In genomic region chr15:53197426-53197839, GRCh38 we compare ENCODE assay signal across 9 cellular contexts.
DNase-seq lines count a peak whose midpoint lies in the region; ATAC-seq and TF ChIP-seq lines count a peak whose summit lies in the region.
"Had no signal": no experiment of that assay in that cellular context is flagged by ENCODE, and none has a peak within 500 bp of the region (broad histone marks: within the 10 kb centered on the region; RNA-seq: fewer than 3 reads in every experiment).

No MANE protein-coding gene starts in this region.

- ATAC-seq in GM19035 (IDR thresholded peaks at IDR 0.05; ENCODE audit: unreplicated experiment) (peak; percentile 76), left ventricle myocardium superior (peak; percentile 54)

- peaks cover 0 to 10% (median 4%) of the 10 kb centered on the region in 3 donors for H3K27me3 ChIP-seq in sigmoid colon

- H3K4me3 ChIP-seq in sigmoid colon, result peak overlapping the region in 1 of 4 donors; percentile 20
- H3K4me3 ChIP-seq: skin epidermis had no signal

- WGBS in sigmoid colon, 2 donors, result 3 to 5% methylated on average over 23 of the region's 23 CpGs

- intact Hi-C loops in left ventricle myocardium superior (cut with micrococcal nuclease) (no loop called here), sigmoid colon (cut with DNase I) (loop anchor here (10.0 kb wide), 1 partner anchor 57 kb away; no protein-coding TSS in a partner anchor)

- no peak for TF ChIP-seq EP300 in sigmoid colon (IDR thresholded peaks at IDR 0.05)

- H3K4me1 ChIP-seq in sigmoid colon, result peaks cover 0 to 8% (median 0%) of the 10 kb centered on the region in 4 donors

- H3K36me3 ChIP-seq in sigmoid colon, result no peaks in the 10 kb centered on the region

- no peak for TF ChIP-seq POLR2A in sigmoid colon (IDR thresholded peaks at IDR 0.05)

- DNase-seq in C1 segment of cervical spinal cord (lab: John Stamatoyannopoulos, UW), result peak in 12 of 14 donors; percentile 1 to 48 (median 18)
- DNase-seq in HPDE6-E6E7 (ENCODE audit: extremely low spot score), result peak; percentile 27
- DNase-seq in NCI-H82 treated with DMSO at 0.1 percent for 48 hours (lab: John Stamatoyannopoulos, UW; ENCODE audit: unreplicated experiment), result peak; percentile 30
- peak; percentile 12 for DNase-seq in activated naive CD4-positive, alpha-beta T cell treated with anti-CD3 and anti-CD28 coated beads, Interleukin-2, amount 50 U/mL, for 16 hours
- peak; percentile 61 for DNase-seq in left ventricle myocardium superior
- peak; percentile 70 for DNase-seq in sigmoid colon
- no peak for DNase-seq in T1000 (lab: John Stamatoyannopoulos, UW)

- H3K27ac ChIP-seq in sigmoid colon, result no peak overlapping the region
- H3K27ac ChIP-seq: skin epidermis had no signal

- H3K9me3 ChIP-seq in sigmoid colon, result no peaks in the 10 kb centered on the region

- TF ChIP-seq CTCF in sigmoid colon (IDR thresholded peaks at IDR 0.05), result peak in 3 of 4 experiments; percentile 44 to 59 (median 48)
